In the genomic region with DNA sequence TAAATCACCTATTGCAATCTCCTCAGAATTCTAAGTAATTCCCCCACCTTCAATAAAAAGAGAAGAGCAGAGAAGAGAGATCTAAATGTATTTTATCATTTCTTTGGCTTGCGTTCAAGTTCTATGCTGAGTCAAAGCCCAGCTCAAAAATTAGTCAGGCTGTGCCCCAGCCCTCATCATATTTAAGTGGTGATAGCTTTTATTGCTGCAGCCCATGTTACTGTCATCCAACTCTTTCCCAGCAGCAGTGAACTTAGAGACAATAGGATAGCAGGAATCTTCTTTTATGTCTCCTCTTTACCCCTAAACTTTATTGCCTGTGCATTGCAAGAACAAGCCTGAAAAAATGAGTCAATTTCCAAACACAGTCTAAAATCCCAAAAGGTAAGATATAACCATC, we compare ENCODE assay signal across 21 cellular contexts.
DNase-seq lines count a peak whose midpoint lies in the region; ATAC-seq and TF ChIP-seq lines count a peak whose summit lies in the region.
"Had no signal": no experiment of that assay in that cellular context is flagged by ENCODE, and none has a peak within 500 bp of the region (broad histone marks: within the 10 kb centered on the region; RNA-seq: fewer than 3 reads in every experiment).

No MANE protein-coding gene starts in this region.

- H3K4me3 ChIP-seq in astrocyte of the spinal cord (ENCODE audit: low read depth, low read length), result no peak overlapping the region
- H3K4me3 ChIP-seq: left ventricle myocardium inferior, mucosa of descending colon, right atrium auricular region, SK-N-MC, tibial artery had no signal

- intact Hi-C loops in activated T-helper 2 cell treated with anti-CD3 and anti-CD28 coated beads, Interferon-gamma antibody, Interleukin-2, Interleukin-4, amounts not matched to agents 10 μg/mL and 5 μg/mL and 100 μg/mL, durations not matched to agents 14 hours and 24 hours and 36 hours (cut with micrococcal nuclease), result no loop called here

- no peak for TF ChIP-seq POLR2A in GM18505 (IDR thresholded peaks at IDR 0.05; ENCODE audit: borderline replicate concordance, extremely low read depth, insufficient read depth, insufficient read length)

- H3K4me3 Mint-ChIP-seq in activated T-helper 2 cell treated with anti-CD3 and anti-CD28 coated beads, Interferon-gamma antibody, Interleukin-2, Interleukin-4, amounts not matched to agents 10 μg/mL and 5 μg/mL and 100 μg/mL, durations not matched to agents 14 hours and 24 hours and 36 hours (ENCODE audit: low read depth), result no peak overlapping the region
- H3K4me3 Mint-ChIP-seq: activated naive CD8-positive, alpha-beta T cell treated with anti-CD3 and anti-CD28 coated beads, Interleukin-2, amount 10 ng/mL, durations not matched to agents 7 days and 5 days; effector memory CD8-positive, alpha-beta T cell; IgD-negative memory B cell; stimulated activated naive B cell treated with anti-CD40 and anti-IgM and Interleukin-4, amounts not matched to agents 10 μg/mL and 1 μg/mL and 100 μg/mL, for 72 hours had no signal

- no peaks in the 10 kb centered on the region for H3K36me3 Mint-ChIP-seq in activated T-helper 2 cell treated with anti-CD3 and anti-CD28 coated beads, Interferon-gamma antibody, Interleukin-2, Interleukin-4, amounts not matched to agents 10 μg/mL and 5 μg/mL and 100 μg/mL, durations not matched to agents 14 hours and 24 hours and 36 hours (ENCODE audit: low read depth)
- H3K36me3 Mint-ChIP-seq: activated naive CD8-positive, alpha-beta T cell treated with anti-CD3 and anti-CD28 coated beads, Interleukin-2, amount 10 ng/mL, durations not matched to agents 7 days and 5 days; IgD-negative memory B cell; stimulated activated naive B cell treated with anti-CD40 and anti-IgM and Interleukin-4, amounts not matched to agents 10 μg/mL and 1 μg/mL and 100 μg/mL, for 72 hours had no signal

- in situ Hi-C loops in astrocyte of the spinal cord (cut with HindIII; ENCODE audit: low sequenced_read_pairs) (no loop called here), ACHN (cut with HindIII; ENCODE audit: low pct_ligation_motif_present, low pct_unique_long_range_greater_than_20kb, low sequenced_read_pairs) (no loop called here)

- ATAC-seq in GM18505 (IDR thresholded peaks at IDR 0.05; ENCODE audit: unreplicated experiment), result no peak
- ATAC-seq: effector memory CD8-positive, alpha-beta T cell; mucosa of descending colon; stimulated activated naive B cell treated with anti-CD40 and anti-IgM and Interleukin-4, amounts not matched to agents 10 μg/mL and 1 μg/mL and 100 μg/mL, for 72 hours had no signal

- no peak for TF ChIP-seq CTCF in astrocyte of the spinal cord (IDR thresholded peaks at IDR 0.05; ENCODE audit: low read depth, low read length)

- no peaks in the 10 kb centered on the region for H3K27me3 Mint-ChIP-seq in activated T-helper 2 cell treated with anti-CD3 and anti-CD28 coated beads, Interferon-gamma antibody, Interleukin-2, Interleukin-4, amounts not matched to agents 10 μg/mL and 5 μg/mL and 100 μg/mL, durations not matched to agents 14 hours and 24 hours and 36 hours (ENCODE audit: low read depth)
- H3K27me3 Mint-ChIP-seq: activated naive CD8-positive, alpha-beta T cell treated with anti-CD3 and anti-CD28 coated beads, Interleukin-2, amount 10 ng/mL, durations not matched to agents 7 days and 5 days; effector memory CD8-positive, alpha-beta T cell; IgD-negative memory B cell; stimulated activated naive B cell treated with anti-CD40 and anti-IgM and Interleukin-4, amounts not matched to agents 10 μg/mL and 1 μg/mL and 100 μg/mL, for 72 hours had no signal

- DNase-seq in AG08395 (ENCODE audit: low spot score), result peak; percentile 53
- DNase-seq in LHCN-M2 (ENCODE audit: low read depth), result peak; percentile 0
- DNase-seq in astrocyte of the spinal cord (ENCODE audit: low read depth, low spot score), result peak; percentile 29
- DNase-seq in glomerular visceral epithelial cell (ENCODE audit: extremely low spot score), result peak; percentile 21
- DNase-seq in KG1 (lab: John Stamatoyannopoulos, UW), result no peak
- DNase-seq in activated T-helper 2 cell treated with anti-CD3 and anti-CD28 coated beads, Interferon-gamma antibody, Interleukin-2, Interleukin-4, amounts not matched to agents 10 μg/mL and 5 μg/mL and 100 μg/mL, durations not matched to agents 14 hours and 24 hours and 36 hours (ENCODE audit: low spot score), result no peak
- no peak for DNase-seq in ACHN
- DNase-seq: activated naive CD8-positive, alpha-beta T cell treated with anti-CD3 and anti-CD28 coated beads, Interleukin-2, amount 10 ng/mL, durations not matched to agents 7 days and 5 days; cerebellar nuclear complex; DMS79 treated with DMSO at 0.1 percent for 48 hours; effector memory CD8-positive, alpha-beta T cell; left ventricle myocardium inferior; mucosa of descending colon; NCI-H2029; NCI-H526 treated with DMSO at 0.1 percent for 48 hours; stimulated activated naive B cell treated with anti-CD40 and anti-IgM and Interleukin-4, amounts not matched to agents 10 μg/mL and 1 μg/mL and 100 μg/mL, for 72 hours; tibial artery had no signal

- H3K9me3 Mint-ChIP-seq in activated T-helper 2 cell treated with anti-CD3 and anti-CD28 coated beads, Interferon-gamma antibody, Interleukin-2, Interleukin-4, amounts not matched to agents 10 μg/mL and 5 μg/mL and 100 μg/mL, durations not matched to agents 14 hours and 24 hours and 36 hours, result peaks cover 23% of the 10 kb centered on the region
- H3K9me3 Mint-ChIP-seq: activated naive CD8-positive, alpha-beta T cell treated with anti-CD3 and anti-CD28 coated beads, Interleukin-2, amount 10 ng/mL, durations not matched to agents 7 days and 5 days had no signal

- H3K4me1 Mint-ChIP-seq in activated T-helper 2 cell treated with anti-CD3 and anti-CD28 coated beads, Interferon-gamma antibody, Interleukin-2, Interleukin-4, amounts not matched to agents 10 μg/mL and 5 μg/mL and 100 μg/mL, durations not matched to agents 14 hours and 24 hours and 36 hours (ENCODE audit: low read depth), result no peaks in the 10 kb centered on the region
- H3K4me1 Mint-ChIP-seq: activated naive CD8-positive, alpha-beta T cell treated with anti-CD3 and anti-CD28 coated beads, Interleukin-2, amount 10 ng/mL, durations not matched to agents 7 days and 5 days; IgD-negative memory B cell; stimulated activated naive B cell treated with anti-CD40 and anti-IgM and Interleukin-4, amounts not matched to agents 10 μg/mL and 1 μg/mL and 100 μg/mL, for 72 hours had no signal

- no peak overlapping the region for H3K27ac Mint-ChIP-seq in activated T-helper 2 cell treated with anti-CD3 and anti-CD28 coated beads, Interferon-gamma antibody, Interleukin-2, Interleukin-4, amounts not matched to agents 10 μg/mL and 5 μg/mL and 100 μg/mL, durations not matched to agents 14 hours and 24 hours and 36 hours
- H3K27ac Mint-ChIP-seq: activated naive CD8-positive, alpha-beta T cell treated with anti-CD3 and anti-CD28 coated beads, Interleukin-2, amount 10 ng/mL, durations not matched to agents 7 days and 5 days; effector memory CD8-positive, alpha-beta T cell; IgD-negative memory B cell; stimulated activated naive B cell treated with anti-CD40 and anti-IgM and Interleukin-4, amounts not matched to agents 10 μg/mL and 1 μg/mL and 100 μg/mL, for 72 hours had no signal

Comparison
In these comparisons a context has a peak if more than half of its experiments do, and no peak if none do; other contexts are left out.
1. DNase-seq: peak in AG08395 (single experiment), LHCN-M2 (single experiment), astrocyte of the spinal cord (single experiment) and glomerular visceral epithelial cell (single experiment); none in KG1 (single experiment), activated T-helper 2 cell treated with anti-CD3 and anti-CD28 coated beads, Interferon-gamma antibody, Interleukin-2, Interleukin-4, amounts not matched to agents 10 μg/mL and 5 μg/mL and 100 μg/mL, durations not matched to agents 14 hours and 24 hours and 36 hours (single experiment) and ACHN (single experiment).